In genomic region chr21:45551316-45551715, GRCh38 we compare ENCODE assay signal across 9 cellular contexts. TPM values are rescaled to one million over a fixed set of nuclear protein-coding genes. Genes with fewer than 3 reads are reported as not detected.
DNase-seq lines count a peak whose midpoint lies in the region; ATAC-seq and TF ChIP-seq lines count a peak whose summit lies in the region.
"Had no signal": no experiment of that assay in that cellular context is flagged by ENCODE, and none has a peak within 500 bp of the region (broad histone marks: within the 10 kb centered on the region; RNA-seq: fewer than 3 reads in every experiment).

No MANE protein-coding gene starts in this region.

- H3K4me1 Mint-ChIP-seq in natural killer cell treated with Interleukin-12 subunit alpha and Interleukin-12 subunit beta and Interleukin-15 and Interleukin-18, amount 100 ng/mL, for 72 hours (ENCODE audit: low read depth in 2 of 2), result peaks cover 28 to 32% of the 10 kb centered on the region in 2 donors

- no peaks in the 10 kb centered on the region for H3K9me3 Mint-ChIP-seq in natural killer cell treated with Interleukin-12 subunit alpha and Interleukin-12 subunit beta and Interleukin-15 and Interleukin-18, amount 100 ng/mL, for 72 hours

- no peak for TF ChIP-seq CTCF in brain microvascular endothelial cell (IDR thresholded peaks at IDR 0.05; ENCODE audit: low read depth, low read length, missing control alignments)
- no peak for TF ChIP-seq CTCF in omental fat pad (IDR thresholded peaks at IDR 0.05)

- no peak overlapping the region for H3K27ac ChIP-seq in brain microvascular endothelial cell
- H3K27ac ChIP-seq: KMS-11 had no signal

- no peaks in the 10 kb centered on the region for H3K36me3 Mint-ChIP-seq in natural killer cell treated with Interleukin-12 subunit alpha and Interleukin-12 subunit beta and Interleukin-15 and Interleukin-18, amount 100 ng/mL, for 72 hours

- DNase-seq in ELR (ENCODE audit: low read depth), result peak; percentile 92
- peak; percentile 22 to 62 for DNase-seq in NOMO-1 (lab: John Stamatoyannopoulos, UW; ENCODE audit: unreplicated experiment in 2 of 2)
- DNase-seq in brain microvascular endothelial cell, result peak; percentile 65
- no peak for DNase-seq in natural killer cell treated with Interleukin-12 subunit alpha and Interleukin-12 subunit beta and Interleukin-15 and Interleukin-18, amount 100 ng/mL, for 72 hours (ENCODE audit: low spot score)
- no peak for DNase-seq in omental fat pad (ENCODE audit: low spot score)
- DNase-seq in NCI-H526 treated with DMSO at 0.1 percent for 48 hours (lab: John Stamatoyannopoulos, UW), result no peak

- H3K4me3 Mint-ChIP-seq in natural killer cell treated with Interleukin-12 subunit alpha and Interleukin-12 subunit beta and Interleukin-15 and Interleukin-18, amount 100 ng/mL, for 72 hours, result peak overlapping the region; percentile 94

- H3K27me3 Mint-ChIP-seq in natural killer cell treated with Interleukin-12 subunit alpha and Interleukin-12 subunit beta and Interleukin-15 and Interleukin-18, amount 100 ng/mL, for 72 hours, result no peaks in the 10 kb centered on the region

- no peak overlapping the region for H3K4me3 ChIP-seq in brain microvascular endothelial cell (ENCODE audit: low read depth, low read length)

- peak overlapping the region; percentile 95 to 98 for H3K27ac Mint-ChIP-seq in natural killer cell treated with Interleukin-12 subunit alpha and Interleukin-12 subunit beta and Interleukin-15 and Interleukin-18, amount 100 ng/mL, for 72 hours

- no peaks in the 10 kb centered on the region for H3K36me3 ChIP-seq in brain microvascular endothelial cell (replicated peaks)

- ATAC-seq in natural killer cell treated with Interleukin-12 subunit alpha and Interleukin-12 subunit beta and Interleukin-15 and Interleukin-18, amount 100 ng/mL, for 72 hours, result peak in 1 of 2 donors; percentile 57
- no peak for ATAC-seq in GM19452 (IDR thresholded peaks at IDR 0.05; ENCODE audit: unreplicated experiment)
- no peak for ATAC-seq in omental fat pad (ENCODE audit: low FRiP score)
- no peak for ATAC-seq in GM18909 (IDR thresholded peaks at IDR 0.05; ENCODE audit: poor library complexity, unreplicated experiment)

- H3K27me3 ChIP-seq in brain microvascular endothelial cell (replicated peaks), result no peaks in the 10 kb centered on the region

- in situ Hi-C loops in brain microvascular endothelial cell (cut with HindIII; ENCODE audit: low pct_ligation_motif_present, low sequenced_read_pairs), result no loop called here

RNA-seq across cellular contexts. Expression of gene SLC19A1, which starts 9.1 kb away (rescaled TPM):
- 100 to 1,000 TPM in 1 of 2 donors, 10 to 100 TPM in 1; 23.3 to 110 TPM for total RNA-seq in natural killer cell treated with Interleukin-12 subunit alpha and Interleukin-12 subunit beta and Interleukin-15 and Interleukin-18, amount 100 ng/mL, for 72 hours
- total RNA-seq in omental fat pad, result 10 to 100 TPM in 3 of 4 donors, 1 to 10 TPM in 1; 5.8 to 18.6 (median 14.6) TPM

Comparison
In these comparisons a context has a peak if more than half of its experiments do, and no peak if none do; other contexts are left out.
1. DNase-seq: peak in ELR (single experiment), NOMO-1 (2 of 2) and brain microvascular endothelial cell (single experiment); none in natural killer cell treated with Interleukin-12 subunit alpha and Interleukin-12 subunit beta and Interleukin-15 and Interleukin-18, amount 100 ng/mL, for 72 hours (single experiment), omental fat pad (single experiment) and NCI-H526 treated with DMSO at 0.1 percent for 48 hours (single experiment).